In the genomic region with DNA sequence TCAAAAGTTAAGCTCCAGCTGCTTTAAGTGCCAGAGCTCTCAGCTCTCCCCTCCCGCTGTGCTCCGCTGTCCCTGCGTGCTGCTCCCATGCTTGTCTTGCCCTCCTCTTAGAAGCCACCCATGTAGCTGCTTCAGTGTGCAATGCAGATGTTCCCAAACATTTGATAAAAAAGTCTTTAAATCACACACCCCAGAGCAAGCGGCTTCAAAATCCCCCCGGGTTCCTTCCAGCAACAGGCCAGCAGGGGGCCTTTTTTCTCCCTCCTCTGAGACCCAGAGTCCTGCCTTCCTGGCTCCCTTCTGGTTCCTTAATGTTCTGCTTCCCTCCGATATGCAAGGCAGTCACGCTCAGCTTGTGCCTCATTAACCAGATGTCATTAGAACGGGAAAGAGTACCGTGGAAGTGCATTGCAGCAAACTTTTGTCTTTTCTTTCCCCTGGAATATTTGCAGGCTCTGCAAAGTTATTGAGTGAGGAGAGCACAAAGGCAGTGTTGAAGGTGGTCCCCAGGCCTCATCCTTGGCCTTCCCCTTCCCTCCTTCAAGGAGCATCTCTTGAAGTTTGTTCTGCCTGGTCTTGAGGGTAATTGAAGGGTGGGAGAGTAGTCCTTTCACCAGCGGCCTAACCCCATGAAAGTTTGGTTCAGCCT, we compare ENCODE assay signal across 1 cellular context.
TF ChIP-seq lines count a peak whose summit lies in the region.

No MANE protein-coding gene starts in this region.

TF ChIP-seq in K562, 482 proteins besides CTCF, POLR2A, EP300 and RAD21:
- TF ChIP-seq, protein P1, sequence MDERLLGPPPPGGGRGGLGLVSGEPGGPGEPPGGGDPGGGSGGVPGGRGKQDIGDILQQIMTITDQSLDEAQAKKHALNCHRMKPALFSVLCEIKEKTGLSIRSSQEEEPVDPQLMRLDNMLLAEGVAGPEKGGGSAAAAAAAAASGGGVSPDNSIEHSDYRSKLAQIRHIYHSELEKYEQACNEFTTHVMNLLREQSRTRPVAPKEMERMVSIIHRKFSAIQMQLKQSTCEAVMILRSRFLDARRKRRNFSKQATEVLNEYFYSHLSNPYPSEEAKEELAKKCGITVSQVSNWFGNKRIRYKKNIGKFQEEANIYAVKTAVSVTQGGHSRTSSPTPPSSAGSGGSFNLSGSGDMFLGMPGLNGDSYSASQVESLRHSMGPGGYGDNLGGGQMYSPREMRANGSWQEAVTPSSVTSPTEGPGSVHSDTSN (CRISPR knock-in tag; IDR thresholded peaks at IDR 0.05; ENCODE audit: low read depth): no peak
- TF ChIP-seq, protein P1 (tag; conservative IDR thresholded peaks at IDR 0.05; ENCODE audit: low read depth): no peak
- TF ChIP-seq, protein P2, sequence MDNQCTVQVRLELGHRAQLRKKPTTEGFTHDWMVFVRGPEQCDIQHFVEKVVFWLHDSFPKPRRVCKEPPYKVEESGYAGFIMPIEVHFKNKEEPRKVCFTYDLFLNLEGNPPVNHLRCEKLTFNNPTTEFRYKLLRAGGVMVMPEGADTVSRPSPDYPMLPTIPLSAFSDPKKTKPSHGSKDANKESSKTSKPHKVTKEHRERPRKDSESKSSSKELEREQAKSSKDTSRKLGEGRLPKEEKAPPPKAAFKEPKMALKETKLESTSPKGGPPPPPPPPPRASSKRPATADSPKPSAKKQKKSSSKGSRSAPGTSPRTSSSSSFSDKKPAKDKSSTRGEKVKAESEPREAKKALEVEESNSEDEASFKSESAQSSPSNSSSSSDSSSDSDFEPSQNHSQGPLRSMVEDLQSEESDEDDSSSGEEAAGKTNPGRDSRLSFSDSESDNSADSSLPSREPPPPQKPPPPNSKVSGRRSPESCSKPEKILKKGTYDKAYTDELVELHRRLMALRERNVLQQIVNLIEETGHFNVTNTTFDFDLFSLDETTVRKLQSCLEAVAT (IDR thresholded peaks at IDR 0.05): no peak
- TF ChIP-seq BRF1 (IDR thresholded peaks at IDR 0.05; ENCODE audit: borderline replicate concordance, extremely low read depth, insufficient read length) (no peak), EHMT2 (IDR thresholded peaks at IDR 0.05) (no peak), TCFL5 (CRISPR knock-in tag; conservative IDR thresholded peaks at IDR 0.05) (no peak), NR3C1 (CRISPR knock-in tag; IDR thresholded peaks at IDR 0.05) (no peak), RBM22 (IDR thresholded peaks at IDR 0.05; ENCODE audit: low read depth, low read length, poor library complexity, severe bottlenecking) (no peak), PHF8 (IDR thresholded peaks at IDR 0.05; ENCODE audit: borderline replicate concordance, low read length) (no peak), SMAD4 (CRISPR knock-in tag; conservative IDR thresholded peaks at IDR 0.05) (no peak), SAFB2 (IDR thresholded peaks at IDR 0.05; ENCODE audit: borderline replicate concordance, low read depth, low read length, severe bottlenecking) (no peak), TCF3 (CRISPR knock-in tag; IDR thresholded peaks at IDR 0.05) (0 out of 2 replicates have a peak, but pooled peaks have one; percentile 21), SIRT6 (IDR thresholded peaks at IDR 0.05; ENCODE audit: low read depth, low read length) (no peak), RB1 (IDR thresholded peaks at IDR 0.05; ENCODE audit: low read depth) (0 out of 2 replicates have a peak, but pooled peaks have one; percentile 19), SIX5 (IDR thresholded peaks at IDR 0.05; ENCODE audit: borderline replicate concordance in 1 of 2, insufficient read depth in 1 of 2, low read depth in 1 of 2, low read length in 2 of 2) (no peak), MAZ (CRISPR knock-in tag; conservative IDR thresholded peaks at IDR 0.05 in 1 of 2, IDR thresholded peaks at IDR 0.05 in 1 of 2) (0 out of 4 replicates have a peak, but pooled peaks of 1 of the 2 experiments have one; percentile 25), MXI1 (IDR thresholded peaks at IDR 0.05; ENCODE audit: low read depth, low read length) (no peak), ZNF79 (CRISPR knock-in tag; IDR thresholded peaks at IDR 0.05; ENCODE audit: low read depth) (no peak), ZNF197 (CRISPR knock-in tag; IDR thresholded peaks at IDR 0.05; ENCODE audit: low read depth) (no peak), HMG20A (CRISPR knock-in tag; conservative IDR thresholded peaks at IDR 0.05) (no peak), SMC3 (conservative IDR thresholded peaks at IDR 0.05; ENCODE audit: insufficient read depth, low read depth, low read length) (peak; percentile 68)
- TF ChIP-seq, protein P3, sequence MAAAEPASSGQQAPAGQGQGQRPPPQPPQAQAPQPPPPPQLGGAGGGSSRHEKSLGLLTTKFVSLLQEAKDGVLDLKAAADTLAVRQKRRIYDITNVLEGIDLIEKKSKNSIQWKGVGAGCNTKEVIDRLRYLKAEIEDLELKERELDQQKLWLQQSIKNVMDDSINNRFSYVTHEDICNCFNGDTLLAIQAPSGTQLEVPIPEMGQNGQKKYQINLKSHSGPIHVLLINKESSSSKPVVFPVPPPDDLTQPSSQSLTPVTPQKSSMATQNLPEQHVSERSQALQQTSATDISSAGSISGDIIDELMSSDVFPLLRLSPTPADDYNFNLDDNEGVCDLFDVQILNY (CRISPR knock-in tag; IDR thresholded peaks at IDR 0.05): no peak
- TF ChIP-seq, protein P4, sequence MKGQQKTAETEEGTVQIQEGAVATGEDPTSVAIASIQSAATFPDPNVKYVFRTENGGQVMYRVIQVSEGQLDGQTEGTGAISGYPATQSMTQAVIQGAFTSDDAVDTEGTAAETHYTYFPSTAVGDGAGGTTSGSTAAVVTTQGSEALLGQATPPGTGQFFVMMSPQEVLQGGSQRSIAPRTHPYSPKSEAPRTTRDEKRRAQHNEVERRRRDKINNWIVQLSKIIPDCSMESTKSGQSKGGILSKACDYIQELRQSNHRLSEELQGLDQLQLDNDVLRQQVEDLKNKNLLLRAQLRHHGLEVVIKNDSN (CRISPR knock-in tag; IDR thresholded peaks at IDR 0.05): no peak
- TF ChIP-seq, protein P5, sequence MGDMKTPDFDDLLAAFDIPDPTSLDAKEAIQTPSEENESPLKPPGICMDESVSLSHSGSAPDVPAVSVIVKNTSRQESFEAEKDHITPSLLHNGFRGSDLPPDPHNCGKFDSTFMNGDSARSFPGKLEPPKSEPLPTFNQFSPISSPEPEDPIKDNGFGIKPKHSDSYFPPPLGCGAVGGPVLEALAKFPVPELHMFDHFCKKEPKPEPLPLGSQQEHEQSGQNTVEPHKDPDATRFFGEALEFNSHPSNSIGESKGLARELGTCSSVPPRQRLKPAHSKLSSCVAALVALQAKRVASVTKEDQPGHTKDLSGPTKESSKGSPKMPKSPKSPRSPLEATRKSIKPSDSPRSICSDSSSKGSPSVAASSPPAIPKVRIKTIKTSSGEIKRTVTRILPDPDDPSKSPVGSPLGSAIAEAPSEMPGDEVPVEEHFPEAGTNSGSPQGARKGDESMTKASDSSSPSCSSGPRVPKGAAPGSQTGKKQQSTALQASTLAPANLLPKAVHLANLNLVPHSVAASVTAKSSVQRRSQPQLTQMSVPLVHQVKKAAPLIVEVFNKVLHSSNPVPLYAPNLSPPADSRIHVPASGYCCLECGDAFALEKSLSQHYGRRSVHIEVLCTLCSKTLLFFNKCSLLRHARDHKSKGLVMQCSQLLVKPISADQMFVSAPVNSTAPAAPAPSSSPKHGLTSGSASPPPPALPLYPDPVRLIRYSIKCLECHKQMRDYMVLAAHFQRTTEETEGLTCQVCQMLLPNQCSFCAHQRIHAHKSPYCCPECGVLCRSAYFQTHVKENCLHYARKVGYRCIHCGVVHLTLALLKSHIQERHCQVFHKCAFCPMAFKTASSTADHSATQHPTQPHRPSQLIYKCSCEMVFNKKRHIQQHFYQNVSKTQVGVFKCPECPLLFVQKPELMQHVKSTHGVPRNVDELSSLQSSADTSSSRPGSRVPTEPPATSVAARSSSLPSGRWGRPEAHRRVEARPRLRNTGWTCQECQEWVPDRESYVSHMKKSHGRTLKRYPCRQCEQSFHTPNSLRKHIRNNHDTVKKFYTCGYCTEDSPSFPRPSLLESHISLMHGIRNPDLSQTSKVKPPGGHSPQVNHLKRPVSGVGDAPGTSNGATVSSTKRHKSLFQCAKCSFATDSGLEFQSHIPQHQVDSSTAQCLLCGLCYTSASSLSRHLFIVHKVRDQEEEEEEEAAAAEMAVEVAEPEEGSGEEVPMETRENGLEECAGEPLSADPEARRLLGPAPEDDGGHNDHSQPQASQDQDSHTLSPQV (IDR thresholded peaks at IDR 0.05): no peak
- TF ChIP-seq, protein P6, sequence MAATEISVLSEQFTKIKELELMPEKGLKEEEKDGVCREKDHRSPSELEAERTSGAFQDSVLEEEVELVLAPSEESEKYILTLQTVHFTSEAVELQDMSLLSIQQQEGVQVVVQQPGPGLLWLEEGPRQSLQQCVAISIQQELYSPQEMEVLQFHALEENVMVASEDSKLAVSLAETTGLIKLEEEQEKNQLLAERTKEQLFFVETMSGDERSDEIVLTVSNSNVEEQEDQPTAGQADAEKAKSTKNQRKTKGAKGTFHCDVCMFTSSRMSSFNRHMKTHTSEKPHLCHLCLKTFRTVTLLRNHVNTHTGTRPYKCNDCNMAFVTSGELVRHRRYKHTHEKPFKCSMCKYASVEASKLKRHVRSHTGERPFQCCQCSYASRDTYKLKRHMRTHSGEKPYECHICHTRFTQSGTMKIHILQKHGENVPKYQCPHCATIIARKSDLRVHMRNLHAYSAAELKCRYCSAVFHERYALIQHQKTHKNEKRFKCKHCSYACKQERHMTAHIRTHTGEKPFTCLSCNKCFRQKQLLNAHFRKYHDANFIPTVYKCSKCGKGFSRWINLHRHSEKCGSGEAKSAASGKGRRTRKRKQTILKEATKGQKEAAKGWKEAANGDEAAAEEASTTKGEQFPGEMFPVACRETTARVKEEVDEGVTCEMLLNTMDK (IDR thresholded peaks at IDR 0.05; ENCODE audit: borderline replicate concordance, insufficient read depth, low read depth, low read length, poor library complexity, severe bottlenecking): peak; percentile 25
- TF ChIP-seq, protein P7, sequence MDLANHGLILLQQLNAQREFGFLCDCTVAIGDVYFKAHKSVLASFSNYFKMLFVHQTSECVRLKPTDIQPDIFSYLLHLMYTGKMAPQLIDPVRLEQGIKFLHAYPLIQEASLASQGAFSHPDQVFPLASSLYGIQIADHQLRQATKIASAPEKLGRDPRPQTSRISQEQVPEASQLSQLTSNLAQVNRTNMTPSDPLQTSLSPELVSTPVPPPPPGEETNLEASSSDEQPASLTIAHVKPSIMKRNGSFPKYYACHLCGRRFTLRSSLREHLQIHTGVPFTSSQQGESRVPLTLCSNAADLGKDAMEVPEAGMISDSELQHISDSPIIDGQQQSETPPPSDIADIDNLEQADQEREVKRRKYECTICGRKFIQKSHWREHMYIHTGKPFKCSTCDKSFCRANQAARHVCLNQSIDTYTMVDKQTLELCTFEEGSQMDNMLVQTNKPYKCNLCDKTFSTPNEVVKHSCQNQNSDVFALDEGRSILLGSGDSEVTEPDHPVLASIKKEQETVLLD (IDR thresholded peaks at IDR 0.05): no peak
